Comparison of ENCODE assay signal across 26 cellular contexts in genomic region chr3:13652728-13653127, GRCh38.
DNase-seq lines count a peak whose midpoint lies in the region; ATAC-seq and TF ChIP-seq lines count a peak whose summit lies in the region.
"Had no signal": no experiment of that assay in that cellular context is flagged by ENCODE, and none has a peak within 500 bp of the region (broad histone marks: within the 10 kb centered on the region; RNA-seq: fewer than 3 reads in every experiment).

No MANE protein-coding gene starts in this region.

- H3K27ac ChIP-seq in spleen, result peak overlapping the region in 5 of 8 donors; percentile 39 to 84 (median 78)
- H3K27ac ChIP-seq: 22Rv1, Peyer's patch, SK-N-MC had no signal

- no peak for TF ChIP-seq RAD21 in Ishikawa (IDR thresholded peaks at IDR 0.05; ENCODE audit: low read depth)

- peak; percentile 85 for TF ChIP-seq EP300 in Ishikawa (IDR thresholded peaks at IDR 0.05; ENCODE audit: borderline replicate concordance)

- no peaks in the 10 kb centered on the region for H3K9me3 ChIP-seq in T-helper 17 cell (ENCODE audit: control insufficient read depth, low read length, poor library complexity, severe bottlenecking)
- H3K9me3 ChIP-seq in spleen, result no peaks in the 10 kb centered on the region
- H3K9me3 ChIP-seq: BE2C had no signal

- no peaks in the 10 kb centered on the region for H3K36me3 ChIP-seq in spleen
- H3K36me3 ChIP-seq: BE2C, Peyer's patch had no signal

- no peak for TF ChIP-seq POLR2A in spleen (IDR thresholded peaks at IDR 0.05)

- peaks cover 15 to 79% (median 62%) of the 10 kb centered on the region in 6 donors for H3K4me1 ChIP-seq in spleen
- H3K4me1 ChIP-seq: BE2C had no signal

- no peaks in the 10 kb centered on the region for H3K9me3 Mint-ChIP-seq in activated T-cell treated with anti-CD3 and anti-CD28 coated beads, Interleukin-2, amount 50 U/mL, for 24 hours

- intact Hi-C loops in spleen (cut with DNase I; ENCODE audit: low total_unique reads), result no loop called here

- peaks cover 53% of the 10 kb centered on the region for H3K4me1 Mint-ChIP-seq in T-helper 17 cell
- H3K4me1 Mint-ChIP-seq in activated T-cell treated with anti-CD3 and anti-CD28 coated beads, Interleukin-2, amount 50 U/mL, for 24 hours (ENCODE audit: low read depth), result peaks cover 33% of the 10 kb centered on the region

- ATAC-seq in T-helper 17 cell, result no peak

- peak; percentile 3 to 6 for DNase-seq in NOMO-1 (lab: John Stamatoyannopoulos, UW; ENCODE audit: unreplicated experiment in 2 of 2)
- no peak for DNase-seq in NOMO-1 treated with dmso at 0.1 percent for 144 hours (lab: John Stamatoyannopoulos, UW; ENCODE audit: unreplicated experiment)
- no peak for DNase-seq in T-helper 17 cell
- no peak for DNase-seq in spleen
- DNase-seq in activated T-cell treated with anti-CD3 and anti-CD28 coated beads, Interleukin-2, amount 50 U/mL, for 24 hours, result no peak
- DNase-seq in NK-92 treated with Interleukin-12 subunit alpha and Interleukin-12 subunit beta, amount 100 ng/mL, for 24 hours (lab: John Stamatoyannopoulos, UW), result no peak
- DNase-seq in NCI-H1417 (lab: John Stamatoyannopoulos, UW), result no peak
- DNase-seq: ACHN, BE2C, Calu3, DMS79 treated with DMSO at 0.1 percent for 48 hours, GF-D8, IMR-90, NCI-H1092, NCI-H1436, NCI-H187, NCI-H2171 treated with DMSO at 0.1 percent for 48 hours, NCI-H524, NCI-H748 treated with DMSO at 0.1 percent for 48 hours, Peyer's patch, SIG-M5, SW 1271 had no signal

- no peak for TF ChIP-seq CTCF in spleen (IDR thresholded peaks at IDR 0.05 in 8 of 11, conservative IDR thresholded peaks at IDR 0.05 in 3 of 11)

- no peaks in the 10 kb centered on the region for H3K36me3 Mint-ChIP-seq in T-helper 17 cell (ENCODE audit: low read depth)
- H3K36me3 Mint-ChIP-seq in activated T-cell treated with anti-CD3 and anti-CD28 coated beads, Interleukin-2, amount 50 U/mL, for 24 hours (ENCODE audit: low read depth), result no peaks in the 10 kb centered on the region
- H3K36me3 Mint-ChIP-seq: CD14-positive monocyte had no signal

- peak overlapping the region; percentile 77 for H3K27ac Mint-ChIP-seq in T-helper 17 cell
- H3K27ac Mint-ChIP-seq in activated T-cell treated with anti-CD3 and anti-CD28 coated beads, Interleukin-2, amount 50 U/mL, for 24 hours, result no peak overlapping the region
- H3K27ac Mint-ChIP-seq: CD14-positive monocyte had no signal

- peak overlapping the region; percentile 66 for H3K4me3 Mint-ChIP-seq in T-helper 17 cell
- H3K4me3 Mint-ChIP-seq in activated T-cell treated with anti-CD3 and anti-CD28 coated beads, Interleukin-2, amount 50 U/mL, for 24 hours, result no peak overlapping the region
- H3K4me3 Mint-ChIP-seq: CD14-positive monocyte had no signal

- H3K27me3 ChIP-seq in spleen (replicated peaks in 1 of 7), result peaks cover 0 to 63% (median 23%) of the 10 kb centered on the region in 7 donors
- H3K27me3 ChIP-seq: BE2C, Peyer's patch had no signal

- WGBS in spleen, 5 donors, result 43 to 76% (median 53%) methylated on average over 3 to 4 of the region's 4 CpGs

- H3K27me3 Mint-ChIP-seq in T-helper 17 cell, result peaks cover 15% of the 10 kb centered on the region
- peaks cover 37% of the 10 kb centered on the region for H3K27me3 Mint-ChIP-seq in activated T-cell treated with anti-CD3 and anti-CD28 coated beads, Interleukin-2, amount 50 U/mL, for 24 hours

- no peak overlapping the region for H3K4me3 ChIP-seq in spleen
- H3K4me3 ChIP-seq: Peyer's patch, SK-N-MC had no signal

TF ChIP-seq in Ishikawa, 13 proteins besides CTCF, POLR2A, EP300 and RAD21:
- peak; percentile 70; the same call in 1 of the 2 replicates for TF ChIP-seq TCF12 (IDR thresholded peaks at IDR 0.05; ENCODE audit: low read depth)
- TF ChIP-seq NFIC (IDR thresholded peaks at IDR 0.05), result no peak
- no peak for TF ChIP-seq CREB1 (IDR thresholded peaks at IDR 0.05; ENCODE audit: low read depth)
- TF ChIP-seq FOXM1 (IDR thresholded peaks at IDR 0.05; ENCODE audit: borderline replicate concordance, low read depth), result peak; percentile 49; the same call in 1 of the 2 replicates
- TF ChIP-seq MAX (IDR thresholded peaks at IDR 0.05), result no peak
- TF ChIP-seq CEBPB (IDR thresholded peaks at IDR 0.05), result no peak
- TF ChIP-seq TAF1 (IDR thresholded peaks at IDR 0.05; ENCODE audit: low read depth), result no peak

Comparison
In these comparisons a context has a peak if more than half of its experiments do, and no peak if none do; other contexts are left out.
1. DNase-seq: peak in NOMO-1 (2 of 2); none in NOMO-1 treated with dmso at 0.1 percent for 144 hours (single experiment), T-helper 17 cell (0 of 3), spleen (single experiment), activated T-cell treated with anti-CD3 and anti-CD28 coated beads, Interleukin-2, amount 50 U/mL, for 24 hours (single experiment), NK-92 treated with Interleukin-12 subunit alpha and Interleukin-12 subunit beta, amount 100 ng/mL, for 24 hours (single experiment) and NCI-H1417 (0 of 3).